22 cellular contexts compared by ENCODE assay signal in the genomic region with DNA sequence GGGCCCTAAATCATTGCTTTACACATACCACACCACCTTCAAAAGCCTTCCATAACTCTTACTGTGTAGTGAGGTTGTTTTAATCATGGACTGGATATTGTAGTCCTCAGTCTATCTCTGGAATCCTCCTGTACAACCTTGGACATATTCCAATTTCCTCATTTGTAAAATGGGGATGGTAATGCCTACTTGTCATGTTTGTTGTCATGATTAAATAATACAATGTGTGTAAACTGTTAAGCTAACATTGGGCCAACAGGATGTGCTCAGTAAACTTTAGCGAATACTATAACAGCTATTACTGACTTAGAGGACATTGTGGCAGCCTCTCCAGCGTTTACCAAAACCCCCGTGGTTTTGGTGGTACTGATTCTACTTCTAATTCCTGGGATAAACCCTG.
"Had no signal": no experiment of that assay in that cellular context is flagged by ENCODE, and none has a peak within 500 bp of the region (broad histone marks: within the 10 kb centered on the region; RNA-seq: fewer than 3 reads in every experiment).

No MANE protein-coding gene starts in this region.

- H3K4me1 ChIP-seq: esophagus muscularis mucosa, foreskin keratinocyte, gastroesophageal sphincter, heart left ventricle, left lung, pancreas, right lobe of liver, tibial nerve, upper lobe of left lung had no signal

- DNase-seq: effector memory CD4-positive, alpha-beta T cell; foreskin keratinocyte; heart left ventricle; left cardiac atrium; left lung; mesenchymal stem cell; mucosa of descending colon; naive B cell; pancreas; right lobe of liver; small intestine; stimulated activated CD4-positive, alpha-beta T cell treated with anti-CD3 and anti-CD28 coated beads, Interleukin-15, amount 100 ng/mL, for 24 hours; stimulated activated CD4-positive, alpha-beta T cell treated with anti-CD3 and anti-CD28 coated beads, Interleukin-2, amount 100 ng/mL, for 48 hours; stimulated activated naive B cell treated with anti-CD40 and anti-IgM and Interleukin-4, amounts not matched to agents 10 μg/mL and 1 μg/mL and 100 μg/mL, for 72 hours; upper lobe of left lung had no signal

- H3K27me3 ChIP-seq: esophagus muscularis mucosa, foreskin keratinocyte, gastroesophageal sphincter, heart left ventricle, hepatocyte, left lung, pancreas, right lobe of liver, tibial nerve, upper lobe of left lung had no signal

- H3K4me3 ChIP-seq: esophagus muscularis mucosa, gastroesophageal sphincter, heart left ventricle, hepatocyte, left lung, mucosa of descending colon, pancreas, right lobe of liver, thoracic aorta, tibial nerve, upper lobe of left lung had no signal

- H3K9me3 ChIP-seq: esophagus muscularis mucosa, gastroesophageal sphincter, heart left ventricle, left lung, mucosa of descending colon, neutrophil, pancreas, right lobe of liver, thoracic aorta, upper lobe of left lung had no signal

- H3K36me3 ChIP-seq: esophagus muscularis mucosa, gastroesophageal sphincter, heart left ventricle, left lung, neutrophil, pancreas, right lobe of liver, thoracic aorta, tibial nerve, upper lobe of left lung had no signal

- ATAC-seq: foreskin keratinocyte; gastroesophageal sphincter; heart left ventricle; left cardiac atrium; left lung; mucosa of descending colon; natural killer cell treated with Interleukin-12 subunit alpha and Interleukin-12 subunit beta and Interleukin-15 and Interleukin-18, amount 100 ng/mL, for 72 hours; pancreas; right lobe of liver; stimulated activated naive B cell treated with anti-CD40 and anti-IgM and Interleukin-4, amounts not matched to agents 10 μg/mL and 1 μg/mL and 100 μg/mL, for 72 hours had no signal

- H3K27ac ChIP-seq: esophagus muscularis mucosa, foreskin keratinocyte, gastroesophageal sphincter, heart left ventricle, hepatocyte, left lung, neutrophil, pancreas, right lobe of liver, thoracic aorta, tibial nerve, upper lobe of left lung had no signal
